8 cellular contexts compared by ENCODE assay signal in the genomic region with DNA sequence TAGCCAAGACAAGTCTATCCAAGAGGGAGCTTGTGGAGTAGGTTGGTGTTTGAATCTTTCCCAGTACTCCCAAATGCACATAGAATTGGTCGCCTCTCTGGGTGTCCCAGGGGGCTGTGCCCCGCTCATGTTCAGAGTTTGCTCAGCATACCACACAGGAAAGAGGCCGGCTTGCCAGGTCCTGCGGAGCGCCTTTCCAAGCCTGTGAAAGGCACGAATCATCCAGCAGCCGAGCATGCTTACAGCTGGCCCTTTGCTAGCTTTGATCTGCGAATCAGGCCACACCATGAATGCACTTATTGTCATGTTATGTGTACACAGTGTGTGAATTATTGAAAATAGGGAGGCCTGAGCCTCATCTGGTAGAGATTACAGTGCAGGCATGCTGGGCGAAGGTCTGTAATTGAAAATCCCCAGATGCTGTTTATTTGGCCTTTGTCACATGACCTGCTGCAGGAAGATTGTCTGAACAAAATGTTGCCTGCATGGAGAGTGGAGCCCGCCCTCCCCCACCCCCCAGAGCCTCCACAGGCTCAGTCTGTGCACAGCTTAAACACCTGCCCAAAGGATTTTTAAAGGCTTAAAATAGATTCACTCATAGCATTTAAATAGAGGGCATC.
A peak's percentile ranks its signal among the peaks of the same experiment; 100 is the strongest.
DNase-seq lines count a peak whose midpoint lies in the region; ATAC-seq and TF ChIP-seq lines count a peak whose summit lies in the region.

No MANE protein-coding gene starts in this region.

- ATAC-seq in Right ventricle myocardium inferior: peak; percentile 66
- ATAC-seq in left colon: peak; percentile 85
- ATAC-seq in GM19463 (IDR thresholded peaks at IDR 0.05; ENCODE audit: unreplicated experiment): no peak
- no peak for ATAC-seq in GM18520 (IDR thresholded peaks at IDR 0.05; ENCODE audit: unreplicated experiment)

- no peak for TF ChIP-seq CTCF in VCaP (conservative IDR thresholded peaks at IDR 0.05)

- no peak for DNase-seq in Right ventricle myocardium inferior (ENCODE audit: missing footprints)
- no peak for DNase-seq in cardiac septum (ENCODE audit: low spot score)
- peak; percentile 60 to 75 for DNase-seq in left colon
- DNase-seq in NCI-H1048 (lab: John Stamatoyannopoulos, UW): no peak
- DNase-seq in AML-193 (lab: John Stamatoyannopoulos, UW): no peak

- peak overlapping the region; percentile 78 for H3K27ac ChIP-seq in VCaP

- intact Hi-C loops in Right ventricle myocardium inferior (cut with DNase I) (no loop called here), cardiac septum (cut with DNase I) (no loop called here), left colon (cut with DNase I, micrococcal nuclease) (no loop called here)

Comparison
In these comparisons a context has a peak if more than half of its experiments do, and no peak if none do; other contexts are left out.
1. ATAC-seq: peak in Right ventricle myocardium inferior (single experiment) and left colon (single experiment); none in GM19463 (single experiment) and GM18520 (single experiment).
2. DNase-seq: peak in left colon (2 of 2); none in Right ventricle myocardium inferior (single experiment), cardiac septum (single experiment), NCI-H1048 (single experiment) and AML-193 (0 of 2).